1 cellular context compared by ENCODE assay signal in genomic region chr17:6421700-6422604, GRCh38.
TF ChIP-seq lines count a peak whose summit lies in the region.

No MANE protein-coding gene starts in this region.

TF ChIP-seq in HepG2, 621 proteins besides CTCF, POLR2A, EP300 and RAD21 (continued from another document):
- TF ChIP-seq ZNF629 (CRISPR knock-in tag; conservative IDR thresholded peaks at IDR 0.05) = 0 out of 2 replicates have a peak, but pooled peaks have one; percentile 26
- no peak for TF ChIP-seq ZNF276 (CRISPR knock-in tag; IDR thresholded peaks at IDR 0.05; ENCODE audit: low read depth)
- peak; percentile 73 for TF ChIP-seq ETV5 (CRISPR knock-in tag; IDR thresholded peaks at IDR 0.05; ENCODE audit: borderline replicate concordance)
- peak; percentile 58 for TF ChIP-seq XRCC5 (optimal IDR thresholded peaks at IDR 0.05; ENCODE audit: low read length)
- TF ChIP-seq GABPB1 (CRISPR knock-in tag; IDR thresholded peaks at IDR 0.05) = peak; percentile 51
- 0 out of 2 replicates have a peak, but pooled peaks have one; percentile 23 for TF ChIP-seq GMEB1 (CRISPR knock-in tag; IDR thresholded peaks at IDR 0.05; ENCODE audit: borderline replicate concordance)
- TF ChIP-seq ZNF747 (CRISPR knock-in tag; IDR thresholded peaks at IDR 0.05; ENCODE audit: borderline replicate concordance) = no peak
- TF ChIP-seq SALL1 (CRISPR knock-in tag; IDR thresholded peaks at IDR 0.05) = peak; percentile 22; the same call in 1 of the 2 replicates
- TF ChIP-seq REPIN1 (CRISPR knock-in tag; IDR thresholded peaks at IDR 0.05; ENCODE audit: borderline replicate concordance, low read depth) = 0 out of 2 replicates have a peak, but pooled peaks have one; percentile 35
- peak in 1 of 2 experiments; percentile 79; a peak in 2 of 4 replicates for TF ChIP-seq NR2F1 (CRISPR knock-in tag; IDR thresholded peaks at IDR 0.05)
- TF ChIP-seq ELF4 (CRISPR knock-in tag; IDR thresholded peaks at IDR 0.05; ENCODE audit: borderline replicate concordance) = no peak
- TF ChIP-seq HMGXB4 (CRISPR knock-in tag; IDR thresholded peaks at IDR 0.05; ENCODE audit: borderline replicate concordance in 1 of 2, low read depth in 1 of 2) = 0 out of 4 replicates have a peak, but pooled peaks of 1 of the 2 experiments have one; percentile 18
- no peak for TF ChIP-seq ZNF33B (CRISPR knock-in tag; IDR thresholded peaks at IDR 0.05)
- TF ChIP-seq ZMYM3 (CRISPR knock-in tag; IDR thresholded peaks at IDR 0.05) = no peak
- TF ChIP-seq ZNF687 (CRISPR knock-in tag; IDR thresholded peaks at IDR 0.05) = peak; percentile 32; the same call in 1 of the 2 replicates
- TF ChIP-seq ZNF549 (CRISPR knock-in tag; IDR thresholded peaks at IDR 0.05) = no peak
- peak; percentile 50; the same call in 1 of the 2 replicates for TF ChIP-seq NR2F6 (IDR thresholded peaks at IDR 0.05)
- peak; percentile 61; the same call in 1 of the 2 replicates for TF ChIP-seq NR2F6 (CRISPR knock-in tag; IDR thresholded peaks at IDR 0.05)
- TF ChIP-seq ZNF543 (CRISPR knock-in tag; IDR thresholded peaks at IDR 0.05) = no peak
- 0 out of 2 replicates have a peak, but pooled peaks have one; percentile 42 for TF ChIP-seq FOXC1 (CRISPR knock-in tag; IDR thresholded peaks at IDR 0.05; ENCODE audit: borderline replicate concordance)
- 0 out of 2 replicates have a peak, but pooled peaks have one; percentile 6 for TF ChIP-seq BHLHE40 (IDR thresholded peaks at IDR 0.05; ENCODE audit: low read length)
- no peak for TF ChIP-seq ETS1 (CRISPR knock-in tag; IDR thresholded peaks at IDR 0.05)
